ENCODE assay signal across 31 cellular contexts in the genomic region with DNA sequence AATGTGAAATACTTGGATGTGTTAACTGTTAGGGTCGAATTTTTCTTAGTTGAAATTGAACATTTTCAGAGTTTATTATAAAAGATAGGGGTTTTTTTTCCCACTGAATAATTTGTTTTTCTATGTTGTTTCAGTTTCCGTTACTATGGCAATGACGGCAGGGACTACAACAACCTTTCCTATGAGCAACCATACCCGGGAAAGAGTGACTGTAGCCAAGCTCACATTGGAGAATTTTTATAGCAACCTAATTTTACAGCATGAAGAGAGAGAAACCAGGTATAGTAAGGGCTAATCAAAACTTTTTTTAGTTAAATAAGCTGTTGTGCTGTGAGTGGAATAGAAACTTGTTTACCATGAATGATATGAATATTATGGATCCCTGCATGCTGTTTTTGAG. TPM values are rescaled to one million over a fixed set of nuclear protein-coding genes. Genes with fewer than 3 reads are reported as not detected.
DNase-seq lines count a peak whose midpoint lies in the region; ATAC-seq and TF ChIP-seq lines count a peak whose summit lies in the region.
"Had no signal": no experiment of that assay in that cellular context is flagged by ENCODE, and none has a peak within 500 bp of the region (broad histone marks: within the 10 kb centered on the region; RNA-seq: fewer than 3 reads in every experiment).

No MANE protein-coding gene starts in this region.

- TF ChIP-seq CTCF in coronary artery (IDR thresholded peaks at IDR 0.05): no peak
- no peak for TF ChIP-seq CTCF in osteoblast (IDR thresholded peaks at IDR 0.05; ENCODE audit: extremely low read depth, low read depth, low read length)
- TF ChIP-seq CTCF in tibial artery (IDR thresholded peaks at IDR 0.05): no peak
- TF ChIP-seq CTCF in CD8-positive, alpha-beta T cell (IDR thresholded peaks at IDR 0.05): no peak

- no peak overlapping the region for H3K4me3 ChIP-seq in coronary artery
- H3K4me3 ChIP-seq in osteoblast (ENCODE audit: insufficient read depth, low read length): no peak overlapping the region
- no peak overlapping the region for H3K4me3 ChIP-seq in tibial artery
- H3K4me3 ChIP-seq in CD8-positive, alpha-beta T cell (ENCODE audit: low read depth, low read length): no peak overlapping the region
- H3K4me3 ChIP-seq: colonic mucosa, heart right ventricle, PC-9, right lobe of liver had no signal

- no peak overlapping the region for H3K4me3 Mint-ChIP-seq in activated naive CD4-positive, alpha-beta T cell treated with anti-CD3 and anti-CD28 coated beads for 36 hours
- no peak overlapping the region for H3K4me3 Mint-ChIP-seq in CD8-positive, alpha-beta T cell
- H3K4me3 Mint-ChIP-seq: activated naive CD4-positive, alpha-beta T cell treated with anti-CD3 and anti-CD28 coated beads, Interleukin-2, amount 10 ng/mL, durations not matched to agents 7 days and 5 days; activated T-cell treated with anti-CD3 and anti-CD28 coated beads, Interleukin-2, amount 50 U/mL, for 4 hours; naive B cell; type B pancreatic cell had no signal

- POLR2A ChIA-PET in CD8-positive, alpha-beta T cell (lab: Charles Lee): no interaction called here

- H3K27me3 Mint-ChIP-seq in activated naive CD4-positive, alpha-beta T cell treated with anti-CD3 and anti-CD28 coated beads for 36 hours (ENCODE audit: low read depth): no peaks in the 10 kb centered on the region
- H3K27me3 Mint-ChIP-seq in CD8-positive, alpha-beta T cell (ENCODE audit: low read depth): no peaks in the 10 kb centered on the region
- H3K27me3 Mint-ChIP-seq: activated naive CD4-positive, alpha-beta T cell treated with anti-CD3 and anti-CD28 coated beads, Interleukin-2, amount 10 ng/mL, durations not matched to agents 7 days and 5 days; naive B cell; progenitor cell of endocrine pancreas; type B pancreatic cell had no signal

- peaks cover 6% of the 10 kb centered on the region for H3K4me1 Mint-ChIP-seq in activated naive CD4-positive, alpha-beta T cell treated with anti-CD3 and anti-CD28 coated beads for 36 hours (ENCODE audit: low read depth)
- H3K4me1 Mint-ChIP-seq in CD8-positive, alpha-beta T cell (ENCODE audit: low read depth): peaks cover 1% of the 10 kb centered on the region
- H3K4me1 Mint-ChIP-seq: activated naive CD4-positive, alpha-beta T cell treated with anti-CD3 and anti-CD28 coated beads, Interleukin-2, amount 10 ng/mL, durations not matched to agents 7 days and 5 days had no signal

- CTCF ChIA-PET in activated naive CD4-positive, alpha-beta T cell treated with anti-CD3 and anti-CD28 coated beads for 36 hours (lab: Charles Lee): interaction anchor here (0.6 to 1.3 kb wide), 3 partner anchors 155 to 406 kb away, joined by 3 to 4 read pairs (median 4); no protein-coding TSS in a partner anchor
- CTCF ChIA-PET in CD8-positive, alpha-beta T cell (lab: Charles Lee): no interaction called here

- H3K27ac Mint-ChIP-seq in activated naive CD4-positive, alpha-beta T cell treated with anti-CD3 and anti-CD28 coated beads, Interleukin-2, amount 50 U/mL, for 72 hours: peak overlapping the region in 1 of 2 donors; percentile 27
- no peak overlapping the region for H3K27ac Mint-ChIP-seq in activated naive CD4-positive, alpha-beta T cell treated with anti-CD3 and anti-CD28 coated beads for 36 hours
- no peak overlapping the region for H3K27ac Mint-ChIP-seq in CD8-positive, alpha-beta T cell
- H3K27ac Mint-ChIP-seq: activated naive CD4-positive, alpha-beta T cell treated with anti-CD3 and anti-CD28 coated beads, Interleukin-2, amount 10 ng/mL, durations not matched to agents 7 days and 5 days; naive B cell; type B pancreatic cell had no signal

- H3K4me1 ChIP-seq in osteoblast (ENCODE audit: insufficient read depth, low read length): peaks cover 10% of the 10 kb centered on the region
- peaks cover 0 to 100% (median 53%) of the 10 kb centered on the region in 4 donors for H3K4me1 ChIP-seq in tibial artery
- no peaks in the 10 kb centered on the region for H3K4me1 ChIP-seq in CD8-positive, alpha-beta T cell (ENCODE audit: insufficient read depth, low read length)
- H3K4me1 ChIP-seq: BE2C, colonic mucosa had no signal

- H4K20me1 ChIP-seq in osteoblast (ENCODE audit: insufficient read depth, low read length): peaks cover 9% of the 10 kb centered on the region

- peak; percentile 46 to 80 for ATAC-seq in activated naive CD4-positive, alpha-beta T cell treated with anti-CD3 and anti-CD28 coated beads, Interleukin-2, amount 50 U/mL, for 72 hours
- no peak for ATAC-seq in CD8-positive, alpha-beta T cell
- ATAC-seq in HG02759 (IDR thresholded peaks at IDR 0.05; ENCODE audit: unreplicated experiment): no peak
- ATAC-seq: activated T-cell treated with anti-CD3 and anti-CD28 coated beads, Interleukin-2, amount 50 U/mL, for 4 hours; esophagus mucosa; heart right ventricle; right lobe of liver had no signal

- H3K36me3 ChIP-seq in osteoblast (ENCODE audit: insufficient read depth, low read length) (peaks cover 24% of the 10 kb centered on the region), tibial artery (peaks cover 10 to 27% (median 25%) of the 10 kb centered on the region in 3 donors)
- no peaks in the 10 kb centered on the region for H3K36me3 ChIP-seq in CD8-positive, alpha-beta T cell (ENCODE audit: insufficient read depth, low read length)
- H3K36me3 ChIP-seq: colonic mucosa had no signal

- H2AFZ ChIP-seq in osteoblast (ENCODE audit: low read length): no peak overlapping the region
- H2AFZ ChIP-seq: PC-9 had no signal

- peak overlapping the region; percentile 1 to 56 for H3K27ac ChIP-seq in coronary artery
- peak overlapping the region; percentile 22 for H3K27ac ChIP-seq in osteoblast (ENCODE audit: low read depth, low read length)
- H3K27ac ChIP-seq in tibial artery: peak overlapping the region; percentile 86 to 88
- no peak overlapping the region for H3K27ac ChIP-seq in CD8-positive, alpha-beta T cell (ENCODE audit: low read depth, low read length)
- H3K27ac ChIP-seq: colonic mucosa, PC-9, right lobe of liver had no signal

- DNase-seq in activated naive CD4-positive, alpha-beta T cell treated with anti-CD3 and anti-CD28 coated beads, Interleukin-2, amount 50 U/mL, for 72 hours (ENCODE audit: low spot score in 2 of 2): no peak
- no peak for DNase-seq in activated naive CD4-positive, alpha-beta T cell treated with anti-CD3 and anti-CD28 coated beads for 36 hours
- no peak for DNase-seq in coronary artery (ENCODE audit: low spot score)
- DNase-seq in osteoblast (ENCODE audit: insufficient read length, low spot score, missing footprints): no peak
- DNase-seq in tibial artery: no peak
- no peak for DNase-seq in CD8-positive, alpha-beta T cell
- DNase-seq in SIG-M5 (lab: John Stamatoyannopoulos, UW): no peak
- DNase-seq: ACHN; activated CD4-positive, CD25-positive, alpha-beta regulatory T cell treated with anti-CD3 and anti-CD28 coated beads, Interleukin-2, amount 50 U/mL, for 72 hours; activated naive CD4-positive, alpha-beta T cell treated with anti-CD3 and anti-CD28 coated beads, Interleukin-2, amount 10 ng/mL, durations not matched to agents 7 days and 5 days; activated T-cell treated with anti-CD3 and anti-CD28 coated beads, Interleukin-2, amount 50 U/mL, for 4 hours; BE2C; colonic mucosa; DMS153; foreskin melanocyte; H7; heart right ventricle; midbrain; naive B cell; NCI-H1436 treated with DMSO at 0.1 percent for 48 hours; NCI-H2081 treated with DMSO at 0.1 percent for 48 hours; NCI-H226; NCI-H69; PC-9; right lobe of liver; Right ventricle myocardium superior; stimulated activated CD8-positive, alpha-beta memory T cell treated with anti-CD3 and anti-CD28 coated beads, Interleukin-4, amount 100 ng/mL, for 48 hours had no signal

- intact Hi-C loops in activated naive CD4-positive, alpha-beta T cell treated with anti-CD3 and anti-CD28 coated beads for 36 hours (cut with micrococcal nuclease): no loop called here
- intact Hi-C loops in tibial artery (cut with DNase I; ENCODE audit: low total_unique reads): no loop called here
- intact Hi-C loops in CD8-positive, alpha-beta T cell (cut with DNase I, micrococcal nuclease): no loop called here

- no peak overlapping the region for H3K4me2 ChIP-seq in osteoblast (ENCODE audit: insufficient read depth, low read length)
- H3K4me2 ChIP-seq: PC-9 had no signal

- H3K27me3 ChIP-seq in osteoblast (ENCODE audit: insufficient read depth, low read length) (no peaks in the 10 kb centered on the region), tibial artery (no peaks in the 10 kb centered on the region)
- H3K27me3 ChIP-seq in CD8-positive, alpha-beta T cell (ENCODE audit: insufficient read depth, low read length): no peaks in the 10 kb centered on the region
- H3K27me3 ChIP-seq: BE2C, colonic mucosa, heart right ventricle, right lobe of liver had no signal

- H3K9me3 ChIP-seq in osteoblast (ENCODE audit: low read depth, low read length): no peaks in the 10 kb centered on the region
- H3K9me3 ChIP-seq in tibial artery: no peaks in the 10 kb centered on the region
- H3K9me3 ChIP-seq in CD8-positive, alpha-beta T cell (ENCODE audit: low read length): no peaks in the 10 kb centered on the region
- H3K9me3 ChIP-seq: BE2C, colonic mucosa, heart right ventricle, right lobe of liver had no signal

- no peaks in the 10 kb centered on the region for H3K9me3 Mint-ChIP-seq in activated naive CD4-positive, alpha-beta T cell treated with anti-CD3 and anti-CD28 coated beads, Interleukin-2, amount 50 U/mL, for 72 hours
- no peaks in the 10 kb centered on the region for H3K9me3 Mint-ChIP-seq in activated naive CD4-positive, alpha-beta T cell treated with anti-CD3 and anti-CD28 coated beads for 36 hours
- no peaks in the 10 kb centered on the region for H3K9me3 Mint-ChIP-seq in CD8-positive, alpha-beta T cell
- H3K9me3 Mint-ChIP-seq: activated naive CD4-positive, alpha-beta T cell treated with anti-CD3 and anti-CD28 coated beads, Interleukin-2, amount 10 ng/mL, durations not matched to agents 7 days and 5 days; activated T-cell treated with anti-CD3 and anti-CD28 coated beads, Interleukin-2, amount 50 U/mL, for 4 hours; type B pancreatic cell had no signal

- peaks cover 27% of the 10 kb centered on the region for H3K79me2 ChIP-seq in osteoblast (ENCODE audit: insufficient read depth, low read length)

- no peaks in the 10 kb centered on the region for H3K36me3 Mint-ChIP-seq in activated naive CD4-positive, alpha-beta T cell treated with anti-CD3 and anti-CD28 coated beads, Interleukin-2, amount 50 U/mL, for 72 hours
- peaks cover 3% of the 10 kb centered on the region for H3K36me3 Mint-ChIP-seq in activated naive CD4-positive, alpha-beta T cell treated with anti-CD3 and anti-CD28 coated beads for 36 hours (ENCODE audit: low read depth)
- peaks cover 45% of the 10 kb centered on the region for H3K36me3 Mint-ChIP-seq in CD8-positive, alpha-beta T cell

RNA-seq across cellular contexts. Expression of a gene that starts 35.1 kb away (rescaled TPM):
- 10 to 100 TPM in 1 of 2 donors, 1 to 10 TPM in 1; 7.4 to 14.5 TPM for total RNA-seq in activated naive CD4-positive, alpha-beta T cell treated with anti-CD3 and anti-CD28 coated beads, Interleukin-2, amount 50 U/mL, for 72 hours
- total RNA-seq in activated naive CD4-positive, alpha-beta T cell treated with anti-CD3 and anti-CD28 coated beads for 36 hours: 1 to 10 TPM; 7.9 to 9.2 TPM
- 18.3 and 21.7 TPM in 2 replicates for total RNA-seq in osteoblast
- not detected for total RNA-seq in CD8-positive, alpha-beta T cell

RNA-seq across cellular contexts. Expression of a gene that starts 53.5 kb away (rescaled TPM):
- 10 to 100 TPM; 28.0 to 29.4 TPM for total RNA-seq in activated naive CD4-positive, alpha-beta T cell treated with anti-CD3 and anti-CD28 coated beads, Interleukin-2, amount 50 U/mL, for 72 hours
- 10 to 100 TPM; 21.3 to 21.4 TPM for total RNA-seq in activated naive CD4-positive, alpha-beta T cell treated with anti-CD3 and anti-CD28 coated beads for 36 hours
- 64.8 and 68.8 TPM in 2 replicates for total RNA-seq in osteoblast
- 10 to 100 TPM; 27.0 to 28.6 TPM for total RNA-seq in CD8-positive, alpha-beta T cell

Comparison
In these comparisons a context has a peak if more than half of its experiments do, and no peak if none do; other contexts are left out.
1. ATAC-seq: peak in activated naive CD4-positive, alpha-beta T cell treated with anti-CD3 and anti-CD28 coated beads, Interleukin-2, amount 50 U/mL, for 72 hours (2 of 2); none in CD8-positive, alpha-beta T cell (single experiment) and HG02759 (single experiment).
2. RNA of a gene that starts 35.1 kb away (total RNA-seq): 18.3 to 21.7 TPM in osteoblast, 7.4 to 14.5 TPM in activated naive CD4-positive, alpha-beta T cell treated with anti-CD3 and anti-CD28 coated beads, Interleukin-2, amount 50 U/mL, for 72 hours and 7.9 to 9.2 TPM in activated naive CD4-positive, alpha-beta T cell treated with anti-CD3 and anti-CD28 coated beads for 36 hours; not detected in CD8-positive, alpha-beta T cell; every median in the first group is over 4 times any median in the second.